Comparison of ENCODE assay signal across 19 cellular contexts in the genomic region with DNA sequence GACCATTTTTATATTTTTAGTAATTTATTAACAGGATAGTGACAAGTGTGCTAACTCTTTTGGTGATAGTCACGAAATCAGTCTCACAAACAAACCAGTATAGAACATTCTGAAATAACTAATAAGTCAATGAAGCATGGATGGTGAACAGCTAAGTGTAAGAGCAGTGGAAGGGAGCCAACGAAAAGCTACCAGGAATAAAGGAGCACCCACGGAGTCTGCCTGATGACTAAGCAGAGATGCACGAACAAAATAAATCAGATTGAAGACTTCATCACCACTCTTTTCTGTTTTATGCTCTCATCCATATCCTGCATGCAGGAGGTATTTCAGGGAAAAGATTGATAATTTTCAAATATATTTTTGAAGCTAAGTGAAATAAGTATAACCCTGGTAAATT.
A peak's percentile ranks its signal among the peaks of the same experiment; 100 is the strongest.
DNase-seq lines count a peak whose midpoint lies in the region; ATAC-seq, FAIRE-seq and TF ChIP-seq lines count a peak whose summit lies in the region.
"Had no signal": no experiment of that assay in that cellular context is flagged by ENCODE, and none has a peak within 500 bp of the region (broad histone marks: within the 10 kb centered on the region; RNA-seq: fewer than 3 reads in every experiment).

No MANE protein-coding gene starts in this region.

- FAIRE-seq in RCC 7860 (lab: Jason Lieb, UNC) = peak; percentile 14
- FAIRE-seq: GM12892, GM18507, H1 had no signal

- H4K20me1 ChIP-seq in HCT116 (ENCODE audit: insufficient read depth) = no peaks in the 10 kb centered on the region

- no peak for TF ChIP-seq RAD21 in HCT116 (IDR thresholded peaks at IDR 0.05; ENCODE audit: low read depth)

- CTCF ChIA-PET in HCT116 (lab: Charles Lee) = no interaction called here

- no peak for TF ChIP-seq POLR2A in HCT116 (IDR thresholded peaks at IDR 0.05; ENCODE audit: borderline replicate concordance, extremely low read depth, insufficient read depth, insufficient read length)

- RAD21 ChIA-PET in HCT116 (lab: Charles Lee; ENCODE audit: low non-redundant PET in 1 of 2, low total read pairs in 2 of 2, uncharacterized antibody in 2 of 2, unreplicated experiment in 2 of 2) = no interaction called here

- no peak overlapping the region for H3K9ac ChIP-seq in HCT116 (ENCODE audit: low read length)
- no peak overlapping the region for H3K9ac ChIP-seq in endocrine pancreas (ENCODE audit: control insufficient read depth, insufficient read depth, low read length)

- H3K4me1 ChIP-seq in HCT116 (ENCODE audit: control insufficient read depth in 1 of 2, insufficient read depth in 2 of 2, low read length in 2 of 2) (no peaks in the 10 kb centered on the region), endocrine pancreas (ENCODE audit: control insufficient read depth, insufficient read depth, low read length) (no peaks in the 10 kb centered on the region)

- no peaks in the 10 kb centered on the region for H3K9me3 ChIP-seq in HCT116 (ENCODE audit: control insufficient read depth in 1 of 2, insufficient read depth in 1 of 2, low read depth in 1 of 2, low read length in 2 of 2)
- H3K9me3 ChIP-seq in endocrine pancreas (ENCODE audit: control insufficient read depth, low read length) = no peaks in the 10 kb centered on the region

- no TSS peak for BruUV-seq in HCT116 (replicated peaks; lab: Mats Ljungman, UMichigan)

- H3K79me2 ChIP-seq in HCT116 (ENCODE audit: insufficient read depth, low read length) = no peaks in the 10 kb centered on the region

- DNase-seq in HCT116 (ENCODE audit: low read depth, low spot score) = no peak
- DNase-seq in RCC 7860 (ENCODE audit: low spot score) = peak; percentile 11
- DNase-seq in superior temporal gyrus (ENCODE audit: extremely low spot score) = peak; percentile 30
- no peak for DNase-seq in HuH-7 (ENCODE audit: low spot score)
- DNase-seq in stimulated activated naive CD4-positive, alpha-beta T cell treated with Interleukin-2 at 50 U/mL for 16 hours (lab: John Stamatoyannopoulos, UW) = no peak
- DNase-seq: DMS79, NCI-H1105, NCI-H2081, NCI-H2171 treated with DMSO at 0.1 percent for 48 hours, NCI-H510A, NCI-H748 treated with DMSO at 0.1 percent for 48 hours, OCI-M1 had no signal

- no peak for TF ChIP-seq CTCF in HCT116 (IDR thresholded peaks at IDR 0.05 in 2 of 3, conservative IDR thresholded peaks at IDR 0.05 in 1 of 3; ENCODE audit: borderline replicate concordance in 1 of 3, insufficient read depth in 1 of 3, low read depth in 2 of 3, low read length in 2 of 3)

- no peak overlapping the region for H3K4me3 ChIP-seq in HCT116 (replicated peaks in 1 of 2; ENCODE audit: low read depth in 1 of 2, low read length in 2 of 2)
- peak overlapping the region; percentile 10 for H3K4me3 ChIP-seq in endocrine pancreas (ENCODE audit: control insufficient read depth, insufficient read depth, low read length)

- no peak for ATAC-seq in HCT116
- ATAC-seq in GM21723 (IDR thresholded peaks at IDR 0.05; ENCODE audit: unreplicated experiment) = no peak

- POLR2A ChIA-PET in HCT116 (lab: Charles Lee) = no interaction called here

- H3K36me3 ChIP-seq in HCT116 (ENCODE audit: control insufficient read depth in 1 of 2, insufficient read depth in 2 of 2, low read length in 2 of 2) (no peaks in the 10 kb centered on the region), endocrine pancreas (ENCODE audit: control insufficient read depth, insufficient read depth, low read length) (no peaks in the 10 kb centered on the region)

- no peaks in the 10 kb centered on the region for H3K9me2 ChIP-seq in HCT116 (ENCODE audit: insufficient read depth)

- no peak overlapping the region for H3K27ac ChIP-seq in HCT116 (ENCODE audit: low read depth, low read length)
- H3K27ac ChIP-seq: C4-2B, RWPE1 had no signal

- no peaks in the 10 kb centered on the region for H3K27me3 ChIP-seq in HCT116 (ENCODE audit: insufficient read depth, low read length)
- H3K27me3 ChIP-seq in endocrine pancreas (ENCODE audit: control insufficient read depth, insufficient read depth, low read length) = no peaks in the 10 kb centered on the region

- no peak overlapping the region for H3K4me2 ChIP-seq in HCT116 (ENCODE audit: low read length)

- intact Hi-C loops in HCT116 (cut with micrococcal nuclease) = no loop called here

- peak overlapping the region; percentile 27 for H2AFZ ChIP-seq in HCT116 (ENCODE audit: low read depth, low read length, poor library complexity, severe bottlenecking)

TF ChIP-seq in HCT116, 20 proteins besides CTCF, POLR2A, EP300 and RAD21:
- TF ChIP-seq, protein P1, sequence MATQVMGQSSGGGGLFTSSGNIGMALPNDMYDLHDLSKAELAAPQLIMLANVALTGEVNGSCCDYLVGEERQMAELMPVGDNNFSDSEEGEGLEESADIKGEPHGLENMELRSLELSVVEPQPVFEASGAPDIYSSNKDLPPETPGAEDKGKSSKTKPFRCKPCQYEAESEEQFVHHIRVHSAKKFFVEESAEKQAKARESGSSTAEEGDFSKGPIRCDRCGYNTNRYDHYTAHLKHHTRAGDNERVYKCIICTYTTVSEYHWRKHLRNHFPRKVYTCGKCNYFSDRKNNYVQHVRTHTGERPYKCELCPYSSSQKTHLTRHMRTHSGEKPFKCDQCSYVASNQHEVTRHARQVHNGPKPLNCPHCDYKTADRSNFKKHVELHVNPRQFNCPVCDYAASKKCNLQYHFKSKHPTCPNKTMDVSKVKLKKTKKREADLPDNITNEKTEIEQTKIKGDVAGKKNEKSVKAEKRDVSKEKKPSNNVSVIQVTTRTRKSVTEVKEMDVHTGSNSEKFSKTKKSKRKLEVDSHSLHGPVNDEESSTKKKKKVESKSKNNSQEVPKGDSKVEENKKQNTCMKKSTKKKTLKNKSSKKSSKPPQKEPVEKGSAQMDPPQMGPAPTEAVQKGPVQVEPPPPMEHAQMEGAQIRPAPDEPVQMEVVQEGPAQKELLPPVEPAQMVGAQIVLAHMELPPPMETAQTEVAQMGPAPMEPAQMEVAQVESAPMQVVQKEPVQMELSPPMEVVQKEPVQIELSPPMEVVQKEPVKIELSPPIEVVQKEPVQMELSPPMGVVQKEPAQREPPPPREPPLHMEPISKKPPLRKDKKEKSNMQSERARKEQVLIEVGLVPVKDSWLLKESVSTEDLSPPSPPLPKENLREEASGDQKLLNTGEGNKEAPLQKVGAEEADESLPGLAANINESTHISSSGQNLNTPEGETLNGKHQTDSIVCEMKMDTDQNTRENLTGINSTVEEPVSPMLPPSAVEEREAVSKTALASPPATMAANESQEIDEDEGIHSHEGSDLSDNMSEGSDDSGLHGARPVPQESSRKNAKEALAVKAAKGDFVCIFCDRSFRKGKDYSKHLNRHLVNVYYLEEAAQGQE (IDR thresholded peaks at IDR 0.05; ENCODE audit: low read depth) = no peak
- no peak for TF ChIP-seq ZNF274 (IDR thresholded peaks at IDR 0.05; ENCODE audit: low read depth, low read length)
- TF ChIP-seq, protein P2, sequence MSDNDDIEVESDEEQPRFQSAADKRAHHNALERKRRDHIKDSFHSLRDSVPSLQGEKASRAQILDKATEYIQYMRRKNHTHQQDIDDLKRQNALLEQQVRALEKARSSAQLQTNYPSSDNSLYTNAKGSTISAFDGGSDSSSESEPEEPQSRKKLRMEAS (IDR thresholded peaks at IDR 0.05) = no peak
- no peak for TF ChIP-seq YY1 (IDR thresholded peaks at IDR 0.05; ENCODE audit: extremely low read depth, insufficient replicate concordance, low read depth, low read length)
- no peak for TF ChIP-seq FOSL1 (IDR thresholded peaks at IDR 0.05; ENCODE audit: low read depth)
- TF ChIP-seq JUND (IDR thresholded peaks at IDR 0.05) = no peak
- TF ChIP-seq SP1 (IDR thresholded peaks at IDR 0.05; ENCODE audit: low read depth) = no peak
- no peak for TF ChIP-seq ELF1 (IDR thresholded peaks at IDR 0.05; ENCODE audit: borderline replicate concordance, low read depth)
- no peak for TF ChIP-seq ZFX (IDR thresholded peaks at IDR 0.05)
- no peak for TF ChIP-seq EGR1 (IDR thresholded peaks at IDR 0.05; ENCODE audit: low read depth)
- no peak for TF ChIP-seq SIN3A (IDR thresholded peaks at IDR 0.05; ENCODE audit: low read depth)
- TF ChIP-seq TCF7L2 (IDR thresholded peaks at IDR 0.05; ENCODE audit: borderline replicate concordance, extremely low read depth, insufficient read depth, insufficient read length) = no peak
- TF ChIP-seq, protein P3, sequence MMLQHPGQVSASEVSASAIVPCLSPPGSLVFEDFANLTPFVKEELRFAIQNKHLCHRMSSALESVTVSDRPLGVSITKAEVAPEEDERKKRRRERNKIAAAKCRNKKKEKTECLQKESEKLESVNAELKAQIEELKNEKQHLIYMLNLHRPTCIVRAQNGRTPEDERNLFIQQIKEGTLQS (IDR thresholded peaks at IDR 0.05) = no peak
- TF ChIP-seq POLR2AphosphoS5 (IDR thresholded peaks at IDR 0.05; ENCODE audit: low read depth, low read length) = no peak
- TF ChIP-seq EZH2 (IDR thresholded peaks at IDR 0.05) = no peak
- TF ChIP-seq, protein P4, sequence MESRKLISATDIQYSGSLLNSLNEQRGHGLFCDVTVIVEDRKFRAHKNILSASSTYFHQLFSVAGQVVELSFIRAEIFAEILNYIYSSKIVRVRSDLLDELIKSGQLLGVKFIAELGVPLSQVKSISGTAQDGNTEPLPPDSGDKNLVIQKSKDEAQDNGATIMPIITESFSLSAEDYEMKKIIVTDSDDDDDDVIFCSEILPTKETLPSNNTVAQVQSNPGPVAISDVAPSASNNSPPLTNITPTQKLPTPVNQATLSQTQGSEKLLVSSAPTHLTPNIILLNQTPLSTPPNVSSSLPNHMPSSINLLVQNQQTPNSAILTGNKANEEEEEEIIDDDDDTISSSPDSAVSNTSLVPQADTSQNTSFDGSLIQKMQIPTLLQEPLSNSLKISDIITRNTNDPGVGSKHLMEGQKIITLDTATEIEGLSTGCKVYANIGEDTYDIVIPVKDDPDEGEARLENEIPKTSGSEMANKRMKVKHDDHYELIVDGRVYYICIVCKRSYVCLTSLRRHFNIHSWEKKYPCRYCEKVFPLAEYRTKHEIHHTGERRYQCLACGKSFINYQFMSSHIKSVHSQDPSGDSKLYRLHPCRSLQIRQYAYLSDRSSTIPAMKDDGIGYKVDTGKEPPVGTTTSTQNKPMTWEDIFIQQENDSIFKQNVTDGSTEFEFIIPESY (IDR thresholded peaks at IDR 0.05; ENCODE audit: extremely low read depth, insufficient replicate concordance, low read length) = no peak
- TF ChIP-seq EZH2phosphoT487 (IDR thresholded peaks at IDR 0.05; ENCODE audit: borderline replicate concordance) = no peak
- no peak for TF ChIP-seq SRF (IDR thresholded peaks at IDR 0.05; ENCODE audit: low read depth)

Comparison
In these comparisons a context has a peak if more than half of its experiments do, and no peak if none do; other contexts are left out.
1. DNase-seq: peak in RCC 7860 (single experiment) and superior temporal gyrus (single experiment); none in HCT116 (single experiment), HuH-7 (single experiment) and stimulated activated naive CD4-positive, alpha-beta T cell treated with Interleukin-2 at 50 U/mL for 16 hours (single experiment).